Comparison of ENCODE assay signal across 1 cellular context in the genomic region with DNA sequence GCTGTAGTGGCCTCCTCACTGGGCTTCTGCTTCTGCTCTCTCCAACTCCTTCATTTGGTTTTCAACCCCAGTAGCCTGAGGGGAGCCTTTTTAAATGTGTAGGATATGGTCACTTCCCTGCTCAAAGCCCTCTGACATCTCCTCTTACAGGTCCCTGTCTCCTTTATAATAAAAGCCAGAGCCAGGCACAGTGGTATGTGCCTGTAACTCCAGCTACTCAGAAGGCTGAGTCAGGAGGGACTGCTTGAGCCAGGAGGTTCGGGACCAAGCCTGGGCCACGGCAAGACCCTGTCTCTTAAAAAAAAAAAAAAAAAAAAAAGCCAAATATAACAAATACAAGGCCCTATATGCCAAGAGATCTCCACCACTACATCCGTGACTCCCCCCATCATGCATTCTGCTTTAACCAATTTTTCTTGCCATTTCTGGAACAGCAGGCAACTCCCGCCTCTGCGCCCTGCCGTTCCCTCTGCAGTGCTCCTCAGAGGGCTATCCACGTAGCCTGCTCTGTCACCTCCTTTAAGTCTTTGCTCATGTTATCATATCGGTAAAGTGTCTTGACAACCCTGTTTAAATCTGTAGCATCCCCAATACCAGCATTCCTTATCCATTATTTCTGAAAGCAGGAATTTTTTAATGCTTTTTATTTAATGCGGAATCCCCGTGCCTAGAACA.
TF ChIP-seq lines count a peak whose summit lies in the region.

No MANE protein-coding gene starts in this region.

TF ChIP-seq in liver, 16 proteins besides CTCF, POLR2A, EP300 and RAD21 (continued from another document):
- TF ChIP-seq, protein P1, sequence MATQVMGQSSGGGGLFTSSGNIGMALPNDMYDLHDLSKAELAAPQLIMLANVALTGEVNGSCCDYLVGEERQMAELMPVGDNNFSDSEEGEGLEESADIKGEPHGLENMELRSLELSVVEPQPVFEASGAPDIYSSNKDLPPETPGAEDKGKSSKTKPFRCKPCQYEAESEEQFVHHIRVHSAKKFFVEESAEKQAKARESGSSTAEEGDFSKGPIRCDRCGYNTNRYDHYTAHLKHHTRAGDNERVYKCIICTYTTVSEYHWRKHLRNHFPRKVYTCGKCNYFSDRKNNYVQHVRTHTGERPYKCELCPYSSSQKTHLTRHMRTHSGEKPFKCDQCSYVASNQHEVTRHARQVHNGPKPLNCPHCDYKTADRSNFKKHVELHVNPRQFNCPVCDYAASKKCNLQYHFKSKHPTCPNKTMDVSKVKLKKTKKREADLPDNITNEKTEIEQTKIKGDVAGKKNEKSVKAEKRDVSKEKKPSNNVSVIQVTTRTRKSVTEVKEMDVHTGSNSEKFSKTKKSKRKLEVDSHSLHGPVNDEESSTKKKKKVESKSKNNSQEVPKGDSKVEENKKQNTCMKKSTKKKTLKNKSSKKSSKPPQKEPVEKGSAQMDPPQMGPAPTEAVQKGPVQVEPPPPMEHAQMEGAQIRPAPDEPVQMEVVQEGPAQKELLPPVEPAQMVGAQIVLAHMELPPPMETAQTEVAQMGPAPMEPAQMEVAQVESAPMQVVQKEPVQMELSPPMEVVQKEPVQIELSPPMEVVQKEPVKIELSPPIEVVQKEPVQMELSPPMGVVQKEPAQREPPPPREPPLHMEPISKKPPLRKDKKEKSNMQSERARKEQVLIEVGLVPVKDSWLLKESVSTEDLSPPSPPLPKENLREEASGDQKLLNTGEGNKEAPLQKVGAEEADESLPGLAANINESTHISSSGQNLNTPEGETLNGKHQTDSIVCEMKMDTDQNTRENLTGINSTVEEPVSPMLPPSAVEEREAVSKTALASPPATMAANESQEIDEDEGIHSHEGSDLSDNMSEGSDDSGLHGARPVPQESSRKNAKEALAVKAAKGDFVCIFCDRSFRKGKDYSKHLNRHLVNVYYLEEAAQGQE (IDR thresholded peaks at IDR 0.05): no peak
- TF ChIP-seq EGR1 (IDR thresholded peaks at IDR 0.05; ENCODE audit: low read depth in 2 of 2) (no peak), TAF1 (conservative IDR thresholded peaks at IDR 0.05) (no peak), FOXA1 (IDR thresholded peaks at IDR 0.05) (no peak), HNF4A (conservative IDR thresholded peaks at IDR 0.05) (no peak)
